In genomic region chr5:96247097-96247675, GRCh38 we compare ENCODE assay signal across 8 cellular contexts.
DNase-seq lines count a peak whose midpoint lies in the region; ATAC-seq and TF ChIP-seq lines count a peak whose summit lies in the region.

No MANE protein-coding gene starts in this region.

- ATAC-seq in left lung (peak; percentile 78), GM18511 (IDR thresholded peaks at IDR 0.05; ENCODE audit: unreplicated experiment) (no peak)

- no peaks in the 10 kb centered on the region for H3K36me3 ChIP-seq in left lung
- no peaks in the 10 kb centered on the region for H3K36me3 ChIP-seq in brain microvascular endothelial cell (replicated peaks)
- no peaks in the 10 kb centered on the region for H3K36me3 ChIP-seq in effector memory CD4-positive, alpha-beta T cell (ENCODE audit: control insufficient read depth, insufficient read depth, low read length)

- H3K27me3 ChIP-seq in left lung (no peaks in the 10 kb centered on the region), brain microvascular endothelial cell (replicated peaks) (no peaks in the 10 kb centered on the region)
- H3K27me3 ChIP-seq in effector memory CD4-positive, alpha-beta T cell (replicated peaks; ENCODE audit: control insufficient read depth, insufficient read depth, low read length, poor library complexity, severe bottlenecking), result no peaks in the 10 kb centered on the region

- H3K4me3 ChIP-seq in LNCaP clone FGC (ENCODE audit: low read depth, low read length) (no peak overlapping the region), coronary artery (peak overlapping the region; percentile 34), left lung (no peak overlapping the region), brain microvascular endothelial cell (ENCODE audit: low read depth, low read length) (no peak overlapping the region)
- no peak overlapping the region for H3K4me3 ChIP-seq in effector memory CD4-positive, alpha-beta T cell (ENCODE audit: insufficient read depth, low read depth, low read length, poor library complexity, severe bottlenecking)

- peak; percentile 53 for DNase-seq in LNCaP clone FGC (ENCODE audit: low read depth)
- DNase-seq in coronary artery (ENCODE audit: low spot score), result peak; percentile 85
- DNase-seq in left lung, result no peak
- peak in 6 of 49 donors; percentile 1 to 27 (median 17) for DNase-seq in substantia nigra (lab: John Stamatoyannopoulos, UW)
- no peak for DNase-seq in effector CD4-positive, alpha-beta T cell
- no peak for DNase-seq in brain microvascular endothelial cell
- DNase-seq in effector memory CD4-positive, alpha-beta T cell, result no peak

- in situ Hi-C loops in brain microvascular endothelial cell (cut with HindIII; ENCODE audit: low pct_ligation_motif_present, low sequenced_read_pairs), result no loop called here

- H3K27ac ChIP-seq in coronary artery (peak overlapping the region; percentile 76 to 90), left lung (peak overlapping the region in 1 of 2 donors; percentile 50), substantia nigra (ENCODE audit: low read depth, low read length, poor library complexity, severe bottlenecking) (peak overlapping the region; percentile 23), brain microvascular endothelial cell (no peak overlapping the region)
- no peak overlapping the region for H3K27ac ChIP-seq in effector memory CD4-positive, alpha-beta T cell (ENCODE audit: insufficient read depth, low read length, poor library complexity, severe bottlenecking)

- TF ChIP-seq CTCF in LNCaP clone FGC (IDR thresholded peaks at IDR 0.05; ENCODE audit: control insufficient read depth, extremely low read depth, insufficient read depth) (no peak), coronary artery (IDR thresholded peaks at IDR 0.05) (no peak), left lung (IDR thresholded peaks at IDR 0.05) (no peak), brain microvascular endothelial cell (IDR thresholded peaks at IDR 0.05; ENCODE audit: low read depth, low read length, missing control alignments) (no peak)

- H3K9me3 ChIP-seq in left lung, result no peaks in the 10 kb centered on the region
- H3K9me3 ChIP-seq in effector memory CD4-positive, alpha-beta T cell (ENCODE audit: control insufficient read depth, low read length), result no peaks in the 10 kb centered on the region

- peaks cover 0 to 17% of the 10 kb centered on the region in 2 donors for H3K4me1 ChIP-seq in left lung
- H3K4me1 ChIP-seq in effector memory CD4-positive, alpha-beta T cell (ENCODE audit: control insufficient read depth, insufficient read depth, low read length, poor library complexity, severe bottlenecking), result no peaks in the 10 kb centered on the region

- intact Hi-C loops in left lung (cut with DNase I), result no loop called here

Comparison
In these comparisons a context has a peak if more than half of its experiments do, and no peak if none do; other contexts are left out.
1. DNase-seq: peak in LNCaP clone FGC (single experiment) and coronary artery (single experiment); none in left lung (0 of 2), effector CD4-positive, alpha-beta T cell (single experiment), brain microvascular endothelial cell (single experiment) and effector memory CD4-positive, alpha-beta T cell (0 of 3).
2. H3K27ac ChIP-seq: peak in coronary artery (2 of 2) and substantia nigra (single experiment); none in brain microvascular endothelial cell (single experiment) and effector memory CD4-positive, alpha-beta T cell (single experiment).